Comparison of ENCODE assay signal across 3 cellular contexts in genomic region chr11:69764918-69765317, GRCh38.
TF ChIP-seq lines count a peak whose summit lies in the region.

No MANE protein-coding gene starts in this region.

TF ChIP-seq in WTC11, 78 proteins besides CTCF, POLR2A, EP300 and RAD21:
- TF ChIP-seq ZNF121 (CRISPR knock-in tag; IDR thresholded peaks at IDR 0.05), result peak; percentile 84

TF ChIP-seq in K562, 482 proteins besides CTCF, POLR2A, EP300 and RAD21:
- peak; percentile 50; the same call in 1 of the 2 replicates for TF ChIP-seq ZNF121 (CRISPR knock-in tag; conservative IDR thresholded peaks at IDR 0.05)

TF ChIP-seq in HepG2, 621 proteins besides CTCF, POLR2A, EP300 and RAD21:
- peak; percentile 30; the same call in 1 of the 2 replicates for TF ChIP-seq ZNF121 (CRISPR knock-in tag; IDR thresholded peaks at IDR 0.05)
TF ChIP-seq in HepG2: peak in this region for 1; not testable (repeated sequence) for 620.
